20 cellular contexts compared by ENCODE assay signal in the genomic region with DNA sequence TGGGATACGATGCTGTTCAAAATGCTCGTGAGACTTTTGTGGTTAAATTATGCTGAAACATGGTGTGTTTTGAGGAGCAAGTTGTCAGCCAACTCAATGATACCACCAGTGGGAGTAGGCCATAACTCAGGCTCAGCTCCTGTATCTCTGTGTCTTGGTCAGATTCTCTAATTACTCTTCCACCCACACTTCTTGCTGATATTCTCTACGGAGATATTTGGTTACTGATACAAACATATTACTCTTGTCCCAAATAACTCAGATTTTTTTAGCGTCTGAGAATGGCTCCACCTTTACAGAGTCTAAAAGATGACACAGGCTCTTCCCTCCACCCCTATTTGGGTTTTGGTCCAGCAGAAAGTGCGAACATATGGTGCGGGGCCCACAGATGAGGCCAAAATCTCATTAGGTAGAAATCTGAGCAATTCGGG.
A peak's percentile ranks its signal among the peaks of the same experiment; 100 is the strongest.
DNase-seq lines count a peak whose midpoint lies in the region; ATAC-seq and TF ChIP-seq lines count a peak whose summit lies in the region.
"Had no signal": no experiment of that assay in that cellular context is flagged by ENCODE, and none has a peak within 500 bp of the region (broad histone marks: within the 10 kb centered on the region; RNA-seq: fewer than 3 reads in every experiment).

No MANE protein-coding gene starts in this region.

- no peaks in the 10 kb centered on the region for H3K36me3 ChIP-seq in Caco-2 (ENCODE audit: control insufficient read depth, insufficient read depth, low read length)

- POLR2A ChIA-PET in Caco-2 (lab: Charles Lee) = no interaction called here

- no peak for ATAC-seq in HG02852 (IDR thresholded peaks at IDR 0.05; ENCODE audit: unreplicated experiment)

- H3K9me3 Mint-ChIP-seq in Caco-2 (ENCODE audit: unreplicated experiment) = no peaks in the 10 kb centered on the region
- no peaks in the 10 kb centered on the region for H3K9me3 Mint-ChIP-seq in nephron

- H3K27me3 ChIP-seq in Caco-2 (replicated peaks; ENCODE audit: control insufficient read depth, insufficient read depth, low read length) = no peaks in the 10 kb centered on the region

- H3K4me3 ChIP-seq in Caco-2 (ENCODE audit: low read depth, low read length) = no peak overlapping the region
- H3K4me3 ChIP-seq: SK-N-MC had no signal

- H3K4me1 Mint-ChIP-seq in Caco-2 (ENCODE audit: low read depth, unreplicated experiment) (peaks cover 63% of the 10 kb centered on the region), nephron (peaks cover 40% of the 10 kb centered on the region)

- H3K36me3 Mint-ChIP-seq in Caco-2 (ENCODE audit: insufficient read depth, unreplicated experiment) (peaks cover 17% of the 10 kb centered on the region), nephron (ENCODE audit: low read depth) (peaks cover 5% of the 10 kb centered on the region)

- DNase-seq in Caco-2 (no peak), NCI-H82 (lab: John Stamatoyannopoulos, UW) (peak; percentile 70), cerebellum (ENCODE audit: low spot score) (peak; percentile 68), COR-L47 (lab: John Stamatoyannopoulos, UW) (no peak), KBM-7 (no peak), DMS79 (lab: John Stamatoyannopoulos, UW) (no peak)
- DNase-seq: AML-193; EL; GOT3; Karpas-422; NCI-H1048; NCI-H1436; NCI-H2029; NCI-H446 treated with DMSO at 0.1 percent for 48 hours; NCI-H69; NK-92 treated with Interleukin-12 subunit alpha and Interleukin-12 subunit beta, amount 100 ng/mL, for 24 hours; Right ventricle myocardium superior had no signal

- no peaks in the 10 kb centered on the region for H3K9me3 ChIP-seq in Caco-2

- TF ChIP-seq CTCF in Caco-2 (IDR thresholded peaks at IDR 0.05; ENCODE audit: insufficient read depth in 1 of 2, low read depth in 1 of 2, low read length in 1 of 2, severe bottlenecking in 1 of 2, unreplicated experiment in 1 of 2) (no peak), nephron (IDR thresholded peaks at IDR 0.05; ENCODE audit: unreplicated experiment in 3 of 3) (no peak)

- no peaks in the 10 kb centered on the region for H3K27me3 Mint-ChIP-seq in Caco-2 (ENCODE audit: insufficient read depth, unreplicated experiment)
- H3K27me3 Mint-ChIP-seq in nephron (ENCODE audit: low read depth) = peaks cover 4% of the 10 kb centered on the region

- in situ Hi-C loops in KBM-7 (cut with MboI; ENCODE audit: low pct_unique_long_range_greater_than_20kb, low sequenced_read_pairs) = no loop called here

- intact Hi-C loops in Caco-2 (cut with micrococcal nuclease; ENCODE audit: unreplicated experiment) = loop anchor here (5.0 kb wide), 2 partner anchors 38 to 117 kb away; no protein-coding TSS in a partner anchor

- peaks cover 83% of the 10 kb centered on the region for H3K4me1 ChIP-seq in Caco-2

- CTCF ChIA-PET in Caco-2 (lab: Charles Lee) = no interaction called here

- H3K4me3 Mint-ChIP-seq in Caco-2 (ENCODE audit: unreplicated experiment) (no peak overlapping the region), nephron (no peak overlapping the region)

- BruUV-seq in Caco-2 (replicated peaks; lab: Mats Ljungman, UMichigan) = no TSS peak

- H3K27ac Mint-ChIP-seq in Caco-2 (ENCODE audit: unreplicated experiment) (peak overlapping the region; percentile 71), nephron (peak overlapping the region in 2 of 3 experiments; percentile 53 to 70)

Comparison
In these comparisons a context has a peak if more than half of its experiments do, and no peak if none do; other contexts are left out.
1. DNase-seq: peak in NCI-H82 (single experiment) and cerebellum (single experiment); none in Caco-2 (0 of 2), COR-L47 (single experiment), KBM-7 (single experiment) and DMS79 (single experiment).